ENCODE assay signal across 8 cellular contexts in genomic region chr1:96721053-96721381, GRCh38. TPM values are rescaled to one million over a fixed set of nuclear protein-coding genes. Genes with fewer than 3 reads are reported as not detected.
A peak's percentile ranks its signal among the peaks of the same experiment; 100 is the strongest.
DNase-seq lines count a peak whose midpoint lies in the region; ATAC-seq and TF ChIP-seq lines count a peak whose summit lies in the region.

No MANE protein-coding gene starts in this region.

- TF ChIP-seq CTCF in right lobe of liver (IDR thresholded peaks at IDR 0.05) (no peak), upper lobe of left lung (IDR thresholded peaks at IDR 0.05) (no peak)

- POLR2A ChIA-PET in activated naive CD8-positive, alpha-beta T cell treated with anti-CD3 and anti-CD28 coated beads, Interleukin-2, amount 10 ng/mL, durations not matched to agents 7 days and 5 days (lab: Charles Lee) = interaction anchor here (1.4 kb wide), 1 partner anchor 11 kb away, joined by 3 read pairs; no protein-coding TSS in a partner anchor

- H3K4me3 ChIP-seq in right lobe of liver (peak overlapping the region; percentile 77 to 89 (median 87)), upper lobe of left lung (peak overlapping the region; percentile 54 to 86 (median 78))

- TF ChIP-seq POLR2A in right lobe of liver (IDR thresholded peaks at IDR 0.05) = no peak
- no peak for TF ChIP-seq POLR2A in upper lobe of left lung (IDR thresholded peaks at IDR 0.05)

- H3K36me3 Mint-ChIP-seq in activated T-cell treated with anti-CD3 and anti-CD28 coated beads, Interleukin-2, amount 50 U/mL, for 4 hours (ENCODE audit: insufficient read depth) = peaks cover 9% of the 10 kb centered on the region
- peaks cover 15% of the 10 kb centered on the region for H3K36me3 Mint-ChIP-seq in activated naive CD8-positive, alpha-beta T cell treated with anti-CD3 and anti-CD28 coated beads, Interleukin-2, amount 10 ng/mL, durations not matched to agents 7 days and 5 days

- H3K27ac ChIP-seq in right lobe of liver (peak overlapping the region in 2 of 3 donors; percentile 88 to 91), upper lobe of left lung (peak overlapping the region; percentile 87 to 96 (median 96))

- no peak for ATAC-seq in activated T-cell treated with anti-CD3 and anti-CD28 coated beads, Interleukin-2, amount 50 U/mL, for 4 hours
- peak; percentile 5 for ATAC-seq in HG03175 (IDR thresholded peaks at IDR 0.05; ENCODE audit: unreplicated experiment)
- no peak for ATAC-seq in activated naive CD8-positive, alpha-beta T cell treated with anti-CD3 and anti-CD28 coated beads, Interleukin-2, amount 10 ng/mL, durations not matched to agents 7 days and 5 days (ENCODE audit: low read depth)
- ATAC-seq in right lobe of liver = no peak
- no peak for ATAC-seq in upper lobe of left lung (ENCODE audit: low FRiP score in 2 of 2)

- peak overlapping the region; percentile 86 for H3K27ac Mint-ChIP-seq in activated naive CD8-positive, alpha-beta T cell treated with anti-CD3 and anti-CD28 coated beads, Interleukin-2, amount 10 ng/mL, durations not matched to agents 7 days and 5 days

- H3K27me3 ChIP-seq in right lobe of liver (no peaks in the 10 kb centered on the region), upper lobe of left lung (no peaks in the 10 kb centered on the region)

- H3K36me3 ChIP-seq in right lobe of liver (no peaks in the 10 kb centered on the region), upper lobe of left lung (peaks cover 0 to 3% (median 0%) of the 10 kb centered on the region in 4 donors)

- no peaks in the 10 kb centered on the region for H3K9me3 Mint-ChIP-seq in activated T-cell treated with anti-CD3 and anti-CD28 coated beads, Interleukin-2, amount 50 U/mL, for 4 hours
- H3K9me3 Mint-ChIP-seq in activated naive CD8-positive, alpha-beta T cell treated with anti-CD3 and anti-CD28 coated beads, Interleukin-2, amount 10 ng/mL, durations not matched to agents 7 days and 5 days = no peaks in the 10 kb centered on the region

- intact Hi-C loops in right lobe of liver (cut with DNase I) = no loop called here

- 37% methylated on average over 4 of the region's 4 CpGs for WGBS in right lobe of liver (ENCODE audit: insufficient coverage, low coverage, low lambda C conversion rate, missing lambda C conversion rate)
- WGBS in upper lobe of left lung, 2 donors = 25 to 33% methylated on average over 4 of the region's 4 CpGs

- H3K9me3 ChIP-seq in right lobe of liver (no peaks in the 10 kb centered on the region), upper lobe of left lung (no peaks in the 10 kb centered on the region)

- DNase-seq in activated T-cell treated with anti-CD3 and anti-CD28 coated beads, Interleukin-2, amount 50 U/mL, for 4 hours = no peak
- DNase-seq in activated T-cell treated with anti-CD3 and anti-CD28 coated beads, Interleukin-2, amount 50 U/mL, for 48 hours = no peak
- no peak for DNase-seq in activated naive CD8-positive, alpha-beta T cell treated with anti-CD3 and anti-CD28 coated beads, Interleukin-2, amount 10 ng/mL, durations not matched to agents 7 days and 5 days
- no peak for DNase-seq in right lobe of liver
- no peak for DNase-seq in upper lobe of left lung
- no peak for DNase-seq in DMS153 (lab: John Stamatoyannopoulos, UW)
- DNase-seq in stimulated activated CD4-positive, alpha-beta T cell treated with anti-CD3 and anti-CD28 coated beads, Interleukin-4, amount 100 ng/mL, for 24 hours = no peak

- peak overlapping the region; percentile 94 for H3K4me3 Mint-ChIP-seq in activated T-cell treated with anti-CD3 and anti-CD28 coated beads, Interleukin-2, amount 50 U/mL, for 4 hours
- H3K4me3 Mint-ChIP-seq in activated naive CD8-positive, alpha-beta T cell treated with anti-CD3 and anti-CD28 coated beads, Interleukin-2, amount 10 ng/mL, durations not matched to agents 7 days and 5 days = peak overlapping the region; percentile 92

- peaks cover 0 to 14% (median 0%) of the 10 kb centered on the region in 4 donors for H3K4me1 ChIP-seq in right lobe of liver
- peaks cover 10 to 21% (median 19%) of the 10 kb centered on the region in 4 donors for H3K4me1 ChIP-seq in upper lobe of left lung

- no peak for TF ChIP-seq EP300 in upper lobe of left lung (IDR thresholded peaks at IDR 0.05)

- H3K27me3 Mint-ChIP-seq in activated T-cell treated with anti-CD3 and anti-CD28 coated beads, Interleukin-2, amount 50 U/mL, for 4 hours (ENCODE audit: low read depth) = no peaks in the 10 kb centered on the region
- H3K27me3 Mint-ChIP-seq in activated naive CD8-positive, alpha-beta T cell treated with anti-CD3 and anti-CD28 coated beads, Interleukin-2, amount 10 ng/mL, durations not matched to agents 7 days and 5 days = peaks cover 4% of the 10 kb centered on the region

- H3K4me1 Mint-ChIP-seq in activated T-cell treated with anti-CD3 and anti-CD28 coated beads, Interleukin-2, amount 50 U/mL, for 4 hours (ENCODE audit: low read depth) = peaks cover 27% of the 10 kb centered on the region
- H3K4me1 Mint-ChIP-seq in activated naive CD8-positive, alpha-beta T cell treated with anti-CD3 and anti-CD28 coated beads, Interleukin-2, amount 10 ng/mL, durations not matched to agents 7 days and 5 days = peaks cover 19% of the 10 kb centered on the region

RNA-seq across cellular contexts. Expression of gene PTBP2, which starts 0.6 kb away (rescaled TPM):
- total RNA-seq in activated T-cell treated with anti-CD3 and anti-CD28 coated beads, Interleukin-2, amount 50 U/mL, for 4 hours = 1 to 10 TPM; 8.3 to 9.7 (median 8.7) TPM
- total RNA-seq in activated naive CD8-positive, alpha-beta T cell treated with anti-CD3 and anti-CD28 coated beads, Interleukin-2, amount 10 ng/mL, durations not matched to agents 7 days and 5 days = 10 to 100 TPM; 15.3 to 18.2 TPM
- total RNA-seq in right lobe of liver (10 to 100 TPM in 2 of 6 experiments, 1 to 10 TPM in 4; 3.6 to 20.1 (median 6.0) TPM), upper lobe of left lung (10 to 100 TPM; 10.4 to 36.5 (median 14.4) TPM)
